Comparison of ENCODE assay signal across 23 cellular contexts in genomic region chr7:540997-541396, GRCh38. TPM values are rescaled to one million over a fixed set of nuclear protein-coding genes. Genes with fewer than 3 reads are reported as not detected.
"Had no signal": no experiment of that assay in that cellular context is flagged by ENCODE, and none has a peak within 500 bp of the region (broad histone marks: within the 10 kb centered on the region; RNA-seq: fewer than 3 reads in every experiment).

No MANE protein-coding gene starts in this region.

- H3K4me2 ChIP-seq: neural progenitor cell had no signal

- ATAC-seq: gastroesophageal sphincter; naive thymus-derived CD8-positive, alpha-beta T cell; psoas muscle; stimulated activated naive CD8-positive, alpha-beta T cell treated with anti-CD3 and anti-CD28 coated beads, Interleukin-15, amount 100 ng/mL, for 72 hours; WTC11 had no signal

- H2AFZ ChIP-seq: neural progenitor cell had no signal

- H3K9me3 Mint-ChIP-seq: central memory CD8-positive, alpha-beta T cell; neural progenitor cell had no signal

- H3K36me3 Mint-ChIP-seq: activated naive CD8-positive, alpha-beta T cell treated with anti-CD3 and anti-CD28 coated beads for 36 hours; neural progenitor cell had no signal

- H3K27me3 ChIP-seq: breast epithelium, gastroesophageal sphincter, neural progenitor cell, ovary, right atrium auricular region, suprapubic skin, tibial nerve, uterus had no signal

- H3K9ac ChIP-seq: neural progenitor cell had no signal

- H3K4me3 Mint-ChIP-seq: activated naive CD8-positive, alpha-beta T cell treated with anti-CD3 and anti-CD28 coated beads for 36 hours; central memory CD8-positive, alpha-beta T cell; mesothelial cell of epicardium; naive thymus-derived CD8-positive, alpha-beta T cell; neural progenitor cell; stimulated activated naive CD8-positive, alpha-beta T cell treated with anti-CD3 and anti-CD28 coated beads, Interleukin-15, amount 100 ng/mL, for 72 hours; WTC11 had no signal

- H3K27ac Mint-ChIP-seq: activated naive CD8-positive, alpha-beta T cell treated with anti-CD3 and anti-CD28 coated beads for 36 hours had no signal

- H3K27me3 Mint-ChIP-seq: activated naive CD8-positive, alpha-beta T cell treated with anti-CD3 and anti-CD28 coated beads for 36 hours; central memory CD8-positive, alpha-beta T cell; naive thymus-derived CD8-positive, alpha-beta T cell; stimulated activated naive CD8-positive, alpha-beta T cell treated with anti-CD3 and anti-CD28 coated beads, Interleukin-15, amount 100 ng/mL, for 72 hours had no signal

- H3K9me3 ChIP-seq: gastroesophageal sphincter, ovary, psoas muscle, right atrium auricular region, suprapubic skin, uterus had no signal

- DNase-seq: activated CD4-positive, alpha-beta T cell treated with anti-CD3 and anti-CD28 coated beads, Interleukin-2, amount 50 U/mL, for 4 hours; activated naive CD4-positive, alpha-beta T cell treated with Interleukin-2 at 50 U/mL for 16 hours; activated naive CD8-positive, alpha-beta T cell treated with anti-CD3 and anti-CD28 coated beads for 36 hours; activated T-cell treated with anti-CD3 and anti-CD28 coated beads, Interleukin-2, amount 50 U/mL, for 48 hours; head of caudate nucleus; hypothalamus; left ventricle myocardium inferior; naive thymus-derived CD8-positive, alpha-beta T cell; ovary; psoas muscle; stimulated activated naive CD8-positive, alpha-beta T cell treated with anti-CD3 and anti-CD28 coated beads, Interleukin-15, amount 100 ng/mL, for 72 hours; T-helper 9 cell; uterus had no signal

- H3K4me3 ChIP-seq: breast epithelium, coronary artery, gastroesophageal sphincter, left ventricle myocardium inferior, neural progenitor cell, ovary, psoas muscle, right atrium auricular region, suprapubic skin, tibial nerve, uterus had no signal

- H3K36me3 ChIP-seq: breast epithelium, gastroesophageal sphincter, left ventricle myocardium inferior, neural progenitor cell, ovary, right atrium auricular region, suprapubic skin, tibial nerve, uterus had no signal

- H3K4me1 ChIP-seq: psoas muscle had no signal

- H3K27ac ChIP-seq: gastroesophageal sphincter, left ventricle myocardium inferior, neural progenitor cell, ovary, psoas muscle, right atrium auricular region, suprapubic skin, tibial nerve, uterus had no signal

RNA-seq across cellular contexts. Expression of gene PDGFA, which starts 21.4 kb away (rescaled TPM):
- polyA plus RNA-seq: naive thymus-derived CD8-positive, alpha-beta T cell had no signal
